Comparison of ENCODE assay signal across 10 cellular contexts in genomic region chr11:78040691-78041379, GRCh38. TPM values are rescaled to one million over a fixed set of nuclear protein-coding genes. Genes with fewer than 3 reads are reported as not detected.
DNase-seq lines count a peak whose midpoint lies in the region; FAIRE-seq and TF ChIP-seq lines count a peak whose summit lies in the region.
"Had no signal": no experiment of that assay in that cellular context is flagged by ENCODE, and none has a peak within 500 bp of the region (broad histone marks: within the 10 kb centered on the region; RNA-seq: fewer than 3 reads in every experiment).

No MANE protein-coding gene starts in this region.

- H3K36me3 ChIP-seq in HEK293 (ENCODE audit: control insufficient read depth in 2 of 2, insufficient read depth in 1 of 2, low read length in 2 of 2) (no peaks in the 10 kb centered on the region), brain microvascular endothelial cell (replicated peaks) (no peaks in the 10 kb centered on the region), testis (ENCODE audit: low read depth, missing control alignments) (no peaks in the 10 kb centered on the region), kidney (ENCODE audit: control insufficient read depth in 1 of 2, insufficient read depth in 2 of 2, low read length in 2 of 2) (no peaks in the 10 kb centered on the region)

- no peak overlapping the region for H3K9ac ChIP-seq in kidney (ENCODE audit: low read length in 2 of 2)
- H3K9ac ChIP-seq: parathyroid adenoma had no signal

- H3K27ac ChIP-seq in HEK293 (ENCODE audit: extremely low read depth, low read depth, low read length) = no peak overlapping the region
- peak overlapping the region; percentile 92 for H3K27ac ChIP-seq in brain microvascular endothelial cell
- no peak overlapping the region for H3K27ac ChIP-seq in testis
- peak overlapping the region in 1 of 2 donors; percentile 53 for H3K27ac ChIP-seq in kidney (ENCODE audit: low read depth in 2 of 2, low read length in 2 of 2)

- TF ChIP-seq POLR2A in testis (IDR thresholded peaks at IDR 0.05) = no peak

- H3K4me3 Mint-ChIP-seq in nephron = no peak overlapping the region

- no peak for TF ChIP-seq CTCF in HEK293 (tag by site-specific recombination; IDR thresholded peaks at IDR 0.05)
- TF ChIP-seq CTCF in brain microvascular endothelial cell (IDR thresholded peaks at IDR 0.05; ENCODE audit: low read depth, low read length, missing control alignments) = no peak
- no peak for TF ChIP-seq CTCF in nephron (IDR thresholded peaks at IDR 0.05; ENCODE audit: unreplicated experiment in 3 of 3)
- TF ChIP-seq CTCF in testis (IDR thresholded peaks at IDR 0.05) = no peak
- no peak for TF ChIP-seq CTCF in kidney (IDR thresholded peaks at IDR 0.05; ENCODE audit: borderline replicate concordance, extremely low read depth, insufficient read depth)

- H3K4me3 ChIP-seq in HEK293 (ENCODE audit: low read depth, low read length) (no peak overlapping the region), brain microvascular endothelial cell (ENCODE audit: low read depth, low read length) (no peak overlapping the region), testis (no peak overlapping the region), kidney (ENCODE audit: low read length in 2 of 2) (no peak overlapping the region)

- POLR2A ChIA-PET in HEK293 (lab: Yijun Ruan, JAX) = interaction anchor here (3.3 kb wide), 1 partner anchor 46 kb away, joined by 15 read pairs; the partner anchor contains the start of gene INTS4

- H3K36me3 Mint-ChIP-seq in nephron (ENCODE audit: low read depth) = no peaks in the 10 kb centered on the region

- H3K4me1 ChIP-seq in HEK293 (ENCODE audit: control insufficient read depth, insufficient read depth, low read length) = no peaks in the 10 kb centered on the region
- H3K4me1 ChIP-seq in testis = peaks cover 13% of the 10 kb centered on the region
- H3K4me1 ChIP-seq in kidney (ENCODE audit: control insufficient read depth in 1 of 2, insufficient read depth in 1 of 2, low read depth in 1 of 2, low read length in 2 of 2) = peaks cover 12% of the 10 kb centered on the region in 2 donors

- CTCF ChIA-PET in HEK293 (lab: Yijun Ruan, JAX) = interaction anchor here (0.7 to 1.5 kb wide), 2 partner anchors 44 to 1195 kb away, joined by 3 read pairs; no protein-coding TSS in a partner anchor

- FAIRE-seq in kidney (lab: Jason Lieb, UNC) = no peak
- FAIRE-seq: G401.6 had no signal

- peaks cover 52% of the 10 kb centered on the region for H3K4me1 Mint-ChIP-seq in nephron

- peaks cover 3% of the 10 kb centered on the region for H3K27me3 Mint-ChIP-seq in nephron (ENCODE audit: low read depth)

- intact Hi-C loops in testis (cut with DNase I; ENCODE audit: low total_unique reads) = no loop called here
- intact Hi-C loops in kidney (cut with DNase I) = no loop called here

- DNase-seq in Caki2 (ENCODE audit: low read depth) = peak; percentile 26
- peak; percentile 33 for DNase-seq in brain microvascular endothelial cell
- no peak for DNase-seq in Ammon's horn (ENCODE audit: low spot score)
- DNase-seq in testis = no peak
- no peak for DNase-seq in NK-92 (lab: John Stamatoyannopoulos, UW; ENCODE audit: unreplicated experiment)
- no peak for DNase-seq in kidney

- peak overlapping the region; percentile 89 to 96 (median 94) for H3K27ac Mint-ChIP-seq in nephron

- in situ Hi-C loops in Caki2 (cut with HindIII; ENCODE audit: low pct_unique_long_range_greater_than_20kb, low sequenced_read_pairs) (no loop called here), brain microvascular endothelial cell (cut with HindIII; ENCODE audit: low pct_ligation_motif_present, low sequenced_read_pairs) (no loop called here)

- WGBS in testis, 2 donors = 93 to 94% methylated on average over 12 to 15 of the region's 15 CpGs

- H3K9me3 Mint-ChIP-seq in nephron = no peaks in the 10 kb centered on the region

- H3K27me3 ChIP-seq in brain microvascular endothelial cell (replicated peaks) = no peaks in the 10 kb centered on the region
- no peaks in the 10 kb centered on the region for H3K27me3 ChIP-seq in testis

- H3K9me3 ChIP-seq in HEK293 (ENCODE audit: control insufficient read depth, insufficient read depth, low read depth, low read length) = no peaks in the 10 kb centered on the region
- no peaks in the 10 kb centered on the region for H3K9me3 ChIP-seq in testis
- H3K9me3 ChIP-seq in kidney (ENCODE audit: control insufficient read depth in 1 of 2, low read length in 2 of 2) = no peaks in the 10 kb centered on the region

TF ChIP-seq in HEK293, 187 proteins besides CTCF, POLR2A, EP300 and RAD21:
- TF ChIP-seq ZBTB6 (tag by site-specific recombination; IDR thresholded peaks at IDR 0.05) (peak; percentile 35; the same call in 1 of the 2 replicates), ZNF449 (tag by site-specific recombination; IDR thresholded peaks at IDR 0.05) (no peak), ZFHX2 (tag by site-specific recombination; conservative IDR thresholded peaks at IDR 0.05) (0 out of 2 replicates have a peak, but pooled peaks have one; percentile 19)

RNA-seq across cellular contexts. Expression of gene KCTD14, which starts 17.8 kb away (rescaled TPM):
- total RNA-seq in Caki2 (2014; rRNA removed; shearing (Covaris generic); ENCODE audit: low replicate concordance) = 7.2 and 10.0 TPM in 2 replicates
- total RNA-seq in testis (1 to 10 TPM in 1 of 2 donors, under 1 TPM in 1; 0.71 to 1.4 TPM), kidney (13.7 TPM)
- polyA plus RNA-seq in testis (ENCODE audit: insufficient read depth, low read depth, low replicate concordance) (3.8 TPM), kidney (ENCODE audit: insufficient read depth, low read depth, low replicate concordance) (14.8 TPM)

RNA-seq across cellular contexts. Expression of gene THRSP, which starts 22.8 kb away (rescaled TPM):
- total RNA-seq in Caki2 (2014; rRNA removed; shearing (Covaris generic); ENCODE audit: low replicate concordance) = not detected in 2 replicates
- total RNA-seq in testis (under 1 TPM in 1 of 2 donors, not detected in 1; 0.31 TPM), kidney (not detected)
- polyA plus RNA-seq in testis (ENCODE audit: insufficient read depth, low read depth, low replicate concordance) (0.37 TPM), kidney (ENCODE audit: insufficient read depth, low read depth, low replicate concordance) (6.4 TPM)

RNA-seq across cellular contexts. Expression of gene NDUFC2, which starts 38.8 kb away (rescaled TPM):
- total RNA-seq in Caki2 (2014; rRNA removed; shearing (Covaris generic); ENCODE audit: low replicate concordance) = 129 and 148 TPM in 2 replicates
- total RNA-seq in testis (100 to 1,000 TPM in 1 of 2 donors, 10 to 100 TPM in 1; 94.7 to 105 TPM), kidney (166 TPM)
- polyA plus RNA-seq in testis (ENCODE audit: insufficient read depth, low read depth, low replicate concordance) (210 TPM), kidney (ENCODE audit: insufficient read depth, low read depth, low replicate concordance) (457 TPM)

RNA-seq across cellular contexts. Expression of gene INTS4, which starts 46.4 kb away (rescaled TPM):
- total RNA-seq in Caki2 (2014; rRNA removed; shearing (Covaris generic); ENCODE audit: low replicate concordance) = 10.7 and 21.6 TPM in 2 replicates
- 10 to 100 TPM; 37.4 to 48.2 TPM for total RNA-seq in testis
- 20.2 TPM for polyA plus RNA-seq in testis (ENCODE audit: insufficient read depth, low read depth, low replicate concordance)
- 34.6 TPM for total RNA-seq in kidney
- polyA plus RNA-seq in kidney (ENCODE audit: insufficient read depth, low read depth, low replicate concordance) = 16.7 TPM

Comparison
In these comparisons a context has a peak if more than half of its experiments do, and no peak if none do; other contexts are left out.
1. DNase-seq: peak in Caki2 (single experiment) and brain microvascular endothelial cell (single experiment); none in Ammon's horn (single experiment), testis (single experiment), NK-92 (single experiment) and kidney (single experiment).